Comparison of ENCODE assay signal across 8 cellular contexts in genomic region chr11:73376803-73377629, GRCh38. TPM values are rescaled to one million over a fixed set of nuclear protein-coding genes. Genes with fewer than 3 reads are reported as not detected.
DNase-seq lines count a peak whose midpoint lies in the region; ATAC-seq and TF ChIP-seq lines count a peak whose summit lies in the region.

No MANE protein-coding gene starts in this region.

- TF ChIP-seq CTCF in GM10248 (IDR thresholded peaks at IDR 0.05; ENCODE audit: control extremely low read depth, extremely low read depth, low read depth, missing control alignments), result no peak

- CTCF ChIA-PET in GM10248 (lab: Yijun Ruan, JAX), result interaction anchor here (0.8 to 2.1 kb wide), 8 partner anchors 8 to 283 kb away, joined by 3 to 6 read pairs (median 5); no protein-coding TSS in a partner anchor

- H3K9ac ChIP-seq in duodenal mucosa (ENCODE audit: low read depth in 1 of 2, low read length in 2 of 2), result peak overlapping the region; percentile 81 to 97

- ATAC-seq in HG02610 (IDR thresholded peaks at IDR 0.05; ENCODE audit: unreplicated experiment), result peak; percentile 11

- H3K4me3 ChIP-seq in duodenal mucosa (ENCODE audit: low read depth in 1 of 2, low read length in 2 of 2), result peak overlapping the region; percentile 74 to 89

- H3K36me3 ChIP-seq in duodenal mucosa (ENCODE audit: control insufficient read depth in 1 of 2, insufficient read depth in 2 of 2, low read length in 2 of 2), result no peaks in the 10 kb centered on the region

- POLR2A ChIA-PET in GM10248 (lab: Yijun Ruan, JAX), result interaction anchor here (0.6 to 1.7 kb wide), 5 partner anchors 8 to 203 kb away, joined by 3 to 10 read pairs (median 5); no protein-coding TSS in a partner anchor

- DNase-seq in GM10248 (ENCODE audit: extremely low spot score) (peak; percentile 82), NCI-H226 (peak; percentile 57), lung microvascular endothelial cell (ENCODE audit: low read depth in 2 of 2) (peak; percentile 74 to 85), middle frontal gyrus (ENCODE audit: extremely low spot score, low spot score) (no peak)
- peak; percentile 35 to 45 for DNase-seq in activated CD4-positive, alpha-beta T cell treated with anti-CD3 and anti-CD28 coated beads, Interleukin-2, amount 50 U/mL, for 24 hours (ENCODE audit: low read depth in 1 of 2, low spot score in 1 of 2)
- DNase-seq in stimulated activated CD8-positive, alpha-beta memory T cell treated with anti-CD3 and anti-CD28 coated beads, Interleukin-12 subunit alpha, Interleukin-12 subunit beta, amount 100 ng/mL, for 1 hour (ENCODE audit: low read depth), result peak; percentile 36

- H3K27me3 ChIP-seq in duodenal mucosa (ENCODE audit: control insufficient read depth in 1 of 2, insufficient read depth in 2 of 2, low read length in 2 of 2), result no peaks in the 10 kb centered on the region

- no peaks in the 10 kb centered on the region for H3K9me3 ChIP-seq in duodenal mucosa (ENCODE audit: control insufficient read depth in 1 of 2, low read length in 2 of 2)

- peak overlapping the region; percentile 65 for H3K27ac ChIP-seq in duodenal mucosa (ENCODE audit: low read depth, low read length)

- peaks cover 10 to 23% of the 10 kb centered on the region in 2 donors for H3K4me1 ChIP-seq in duodenal mucosa (ENCODE audit: control insufficient read depth in 1 of 2, insufficient read depth in 2 of 2, low read length in 2 of 2)

RNA-seq across cellular contexts. Expression of gene RELT, which starts 0.8 kb away (rescaled TPM):
- 2.6 and 3.1 TPM in 2 replicates for total RNA-seq in lung microvascular endothelial cell
